ENCODE assay signal across 33 cellular contexts in the genomic region with DNA sequence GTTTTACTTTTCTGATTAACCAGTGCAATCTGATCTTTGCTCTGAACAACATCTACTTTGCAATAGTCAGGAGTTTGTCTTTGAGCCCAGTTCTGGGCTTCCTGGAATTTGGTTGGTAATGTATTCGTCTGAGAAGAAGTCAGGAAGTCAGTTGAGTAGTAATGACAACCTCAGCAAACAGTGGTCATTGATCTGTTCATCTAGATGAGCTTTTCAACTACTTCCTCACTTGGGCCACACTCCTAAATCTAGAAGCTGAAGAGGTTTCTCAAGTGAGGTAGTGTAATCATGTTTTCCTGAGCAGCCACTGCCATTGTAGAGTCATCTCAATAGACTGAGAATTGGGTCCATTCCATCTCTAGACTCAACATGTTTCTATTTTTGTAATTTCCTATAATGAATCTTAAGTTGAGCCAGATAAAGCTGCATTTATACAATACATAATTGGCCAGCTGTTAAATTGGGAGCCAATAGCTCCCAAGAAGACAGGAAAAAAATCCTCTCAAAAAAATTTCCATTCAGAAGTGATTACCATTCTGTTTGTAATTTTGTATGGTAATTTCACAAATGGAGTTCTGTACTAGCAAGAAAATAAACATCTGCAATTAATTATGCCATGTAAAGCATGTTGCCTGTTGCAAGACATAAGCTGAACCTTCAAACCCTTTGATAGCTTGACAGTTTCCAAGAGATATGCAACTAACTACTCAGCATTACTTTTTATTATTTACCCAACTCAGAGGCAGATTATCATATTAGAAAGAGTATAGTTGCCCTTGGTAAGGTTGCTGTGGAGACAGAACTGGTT. TPM values are rescaled to one million over a fixed set of nuclear protein-coding genes. Genes with fewer than 3 reads are reported as not detected.
DNase-seq lines count a peak whose midpoint lies in the region; ATAC-seq and TF ChIP-seq lines count a peak whose summit lies in the region.
"Had no signal": no experiment of that assay in that cellular context is flagged by ENCODE, and none has a peak within 500 bp of the region (broad histone marks: within the 10 kb centered on the region; RNA-seq: fewer than 3 reads in every experiment).

No MANE protein-coding gene starts in this region.

- H3K27me3 ChIP-seq in GM23338 (ENCODE audit: insufficient read depth) (no peaks in the 10 kb centered on the region), mammary epithelial cell (ENCODE audit: insufficient read depth, low read length) (no peaks in the 10 kb centered on the region), MG63 (no peaks in the 10 kb centered on the region)
- H3K27me3 ChIP-seq: heart left ventricle, spleen had no signal

- no peak overlapping the region for H3K4me3 Mint-ChIP-seq in GM23338
- H3K4me3 Mint-ChIP-seq: activated CD4-positive, alpha-beta T cell treated with anti-CD3 and anti-CD28 coated beads, Interleukin-2, amount 10 ng/mL, durations not matched to agents 7 days and 5 days; natural killer cell treated with Interleukin-12 subunit alpha and Interleukin-12 subunit beta and Interleukin-15 and Interleukin-18, amount 100 ng/mL, for 72 hours; stimulated activated effector memory CD8-positive, alpha-beta T cell treated with anti-CD3 and anti-CD28 coated beads, Interleukin-12 subunit alpha, Interleukin-12 subunit beta, amount 100 ng/mL, for 72 hours had no signal

- H3K4me1 Mint-ChIP-seq in GM23338, result no peaks in the 10 kb centered on the region

- dilution Hi-C loops in mammary epithelial cell (cut with HindIII; ENCODE audit: low sequenced_read_pairs), result no loop called here

- peak; percentile 5 for DNase-seq in NCI-H1105 treated with DMSO at 0.1 percent for 48 hours (lab: John Stamatoyannopoulos, UW)
- DNase-seq in NCI-H1105 (lab: John Stamatoyannopoulos, UW), result no peak
- DNase-seq in GM23338 (ENCODE audit: low spot score), result no peak
- no peak for DNase-seq in mammary epithelial cell
- no peak for DNase-seq in left lobe of liver (ENCODE audit: low spot score)
- no peak for DNase-seq in MG63
- DNase-seq: activated CD4-positive, alpha-beta T cell treated with anti-CD3 and anti-CD28 coated beads, Interleukin-2, amount 10 ng/mL, durations not matched to agents 7 days and 5 days; central memory CD4-positive, alpha-beta T cell; COR-L47; dermis blood vessel endothelial cell; DND-41; heart left ventricle; left ventricle myocardium inferior; NCI-H1436; NCI-H510A treated with DMSO at 0.1 percent for 48 hours; retina; spleen; stimulated activated CD4-positive, alpha-beta T cell treated with anti-CD3 and anti-CD28 coated beads, Interleukin-2, amount 100 ng/mL, for 48 hours; substantia nigra had no signal

- no peaks in the 10 kb centered on the region for H3K9me3 Mint-ChIP-seq in GM23338
- H3K9me3 Mint-ChIP-seq: activated naive CD4-positive, alpha-beta T cell treated with anti-CD3 and anti-CD28 coated beads, Interleukin-2, amount 50 U/mL, for 72 hours; natural killer cell treated with Interleukin-12 subunit alpha and Interleukin-12 subunit beta and Interleukin-15 and Interleukin-18, amount 100 ng/mL, for 72 hours; stimulated activated effector memory CD8-positive, alpha-beta T cell treated with anti-CD3 and anti-CD28 coated beads, Interleukin-12 subunit alpha, Interleukin-12 subunit beta, amount 100 ng/mL, for 72 hours had no signal

- no peaks in the 10 kb centered on the region for H4K20me1 ChIP-seq in GM23338 (replicated peaks; ENCODE audit: insufficient read depth)
- no peaks in the 10 kb centered on the region for H4K20me1 ChIP-seq in mammary epithelial cell (ENCODE audit: insufficient read depth, low read length)

- intact Hi-C loops in mammary epithelial cell (cut with micrococcal nuclease), result no loop called here

- H2AFZ ChIP-seq in GM23338, result peak overlapping the region; percentile 5; the same call in 1 of the 2 replicates
- peak overlapping the region; percentile 34 for H2AFZ ChIP-seq in mammary epithelial cell (ENCODE audit: low read depth, low read length)

- CTCF ChIA-PET in mammary epithelial cell (lab: Charles Lee; ENCODE audit: low non-redundant PET), result no interaction called here

- H3K36me3 Mint-ChIP-seq in GM23338 (ENCODE audit: low read depth), result no peaks in the 10 kb centered on the region
- H3K36me3 Mint-ChIP-seq: natural killer cell treated with Interleukin-12 subunit alpha and Interleukin-12 subunit beta and Interleukin-15 and Interleukin-18, amount 100 ng/mL, for 72 hours; stimulated activated effector memory CD8-positive, alpha-beta T cell treated with anti-CD3 and anti-CD28 coated beads, Interleukin-12 subunit alpha, Interleukin-12 subunit beta, amount 100 ng/mL, for 72 hours had no signal

- TF ChIP-seq CTCF in GM23338 (conservative IDR thresholded peaks at IDR 0.05; ENCODE audit: low read depth in 2 of 2) (no peak), mammary epithelial cell (conservative IDR thresholded peaks at IDR 0.05 in 1 of 2, IDR thresholded peaks at IDR 0.05 in 1 of 2; ENCODE audit: extremely low read depth in 1 of 2, insufficient read depth in 1 of 2, low read depth in 1 of 2, low read length in 2 of 2) (no peak)

- H3K79me2 ChIP-seq in GM23338 (replicated peaks; ENCODE audit: insufficient read depth) (no peaks in the 10 kb centered on the region), mammary epithelial cell (ENCODE audit: insufficient read depth, low read length) (no peaks in the 10 kb centered on the region)

- in situ Hi-C loops in mammary epithelial cell (cut with MboI; ENCODE audit: low sequenced_read_pairs in 2 of 2), result no loop called here

- H3K9me2 ChIP-seq in GM23338 (ENCODE audit: insufficient read depth), result peaks cover 10% of the 10 kb centered on the region; the same call in 1 of the 2 replicates

- H3K9me3 ChIP-seq in mammary epithelial cell (replicated peaks; ENCODE audit: insufficient read depth, low read length) (no peaks in the 10 kb centered on the region), MG63 (no peaks in the 10 kb centered on the region; the same call in 1 of the 2 replicates)
- H3K9me3 ChIP-seq: HAP-1, heart left ventricle, left ventricle myocardium inferior, spleen had no signal

- no TSS peak for BruUV-seq in mammary epithelial cell (replicated peaks; lab: Mats Ljungman, UMichigan)

- ATAC-seq in GM23338, result no peak
- ATAC-seq in left lobe of liver, result peak; percentile 51
- no peak for ATAC-seq in HG02852 (IDR thresholded peaks at IDR 0.05; ENCODE audit: unreplicated experiment)
- ATAC-seq in GM21367 (IDR thresholded peaks at IDR 0.05; ENCODE audit: unreplicated experiment), result no peak
- ATAC-seq: activated naive CD4-positive, alpha-beta T cell treated with anti-CD3 and anti-CD28 coated beads, Interleukin-2, amount 50 U/mL, for 72 hours; heart left ventricle; natural killer cell treated with Interleukin-12 subunit alpha and Interleukin-12 subunit beta and Interleukin-15 and Interleukin-18, amount 100 ng/mL, for 72 hours; SK-N-SH treated with all-trans-retinoic acid at 6 μM for 48 hours; stimulated activated effector memory CD8-positive, alpha-beta T cell treated with anti-CD3 and anti-CD28 coated beads, Interleukin-12 subunit alpha, Interleukin-12 subunit beta, amount 100 ng/mL, for 72 hours had no signal

- WGBS in mammary epithelial cell (ENCODE audit: low coverage, missing lambda C conversion rate), result 100% methylated on average over 1 of the region's 1 CpG

- H3K27ac Mint-ChIP-seq in GM23338, result no peak overlapping the region
- H3K27ac Mint-ChIP-seq: activated CD4-positive, alpha-beta T cell treated with anti-CD3 and anti-CD28 coated beads, Interleukin-2, amount 10 ng/mL, durations not matched to agents 7 days and 5 days; activated naive CD4-positive, alpha-beta T cell treated with anti-CD3 and anti-CD28 coated beads, Interleukin-2, amount 50 U/mL, for 72 hours; natural killer cell treated with Interleukin-12 subunit alpha and Interleukin-12 subunit beta and Interleukin-15 and Interleukin-18, amount 100 ng/mL, for 72 hours; stimulated activated effector memory CD8-positive, alpha-beta T cell treated with anti-CD3 and anti-CD28 coated beads, Interleukin-12 subunit alpha, Interleukin-12 subunit beta, amount 100 ng/mL, for 72 hours had no signal

- no peak overlapping the region for H3K4me2 ChIP-seq in GM23338
- H3K4me2 ChIP-seq in mammary epithelial cell (ENCODE audit: insufficient read depth, low read depth, low read length), result peak overlapping the region; percentile 65

- no peak overlapping the region for H3K4me3 ChIP-seq in GM23338
- no peak overlapping the region for H3K4me3 ChIP-seq in mammary epithelial cell (replicated peaks in 1 of 3; ENCODE audit: insufficient read depth in 1 of 3, low read depth in 2 of 3, low read length in 3 of 3)
- H3K4me3 ChIP-seq in MG63, result no peak overlapping the region
- H3K4me3 ChIP-seq: HAP-1, heart left ventricle, left ventricle myocardium inferior, spleen had no signal

- no peak overlapping the region for H3K27ac ChIP-seq in GM23338 (ENCODE audit: low read depth)
- H3K27ac ChIP-seq in mammary epithelial cell (ENCODE audit: insufficient read depth, low read depth, low read length), result no peak overlapping the region
- H3K27ac ChIP-seq: 22Rv1, heart left ventricle, left ventricle myocardium inferior, spleen, VCaP had no signal

- H3K36me3 ChIP-seq in GM23338 (ENCODE audit: insufficient read depth) (no peaks in the 10 kb centered on the region), mammary epithelial cell (ENCODE audit: insufficient read depth, low read length) (no peaks in the 10 kb centered on the region), MG63 (no peaks in the 10 kb centered on the region)
- H3K36me3 ChIP-seq: HAP-1, heart left ventricle, left ventricle myocardium inferior, spleen had no signal

- H3K27me3 Mint-ChIP-seq in GM23338 (ENCODE audit: insufficient read depth, low read depth, poor library complexity), result no peaks in the 10 kb centered on the region

- H3K9ac ChIP-seq in mammary epithelial cell (ENCODE audit: insufficient read depth, low read length), result no peak overlapping the region

- H3K4me1 ChIP-seq in GM23338 (ENCODE audit: insufficient read depth), result no peaks in the 10 kb centered on the region
- peaks cover 39% of the 10 kb centered on the region for H3K4me1 ChIP-seq in mammary epithelial cell (ENCODE audit: insufficient read depth, low read length)
- H3K4me1 ChIP-seq: HAP-1, heart left ventricle, left ventricle myocardium inferior, spleen had no signal

- H3F3A ChIP-seq in GM23338 (replicated peaks; ENCODE audit: low read depth), result no peaks in the 10 kb centered on the region

RNA-seq across cellular contexts. Expression of gene WDR64, which starts 49.6 kb away (rescaled TPM):
- not detected in 2 replicates for total RNA-seq in GM23338 (2014; rRNA removed; shearing (Covaris generic))
- polyA plus RNA-seq in GM23338 (2016; fragmentation: Nextera tagmentation; extraction: Ambion mirVana) (not detected in 2 replicates), mammary epithelial cell (not detected)
- total RNA-seq in mammary epithelial cell (not detected), left lobe of liver (0.40 TPM)
- not detected for polyA minus RNA-seq in mammary epithelial cell
- total RNA-seq in MG63 (2014; rRNA removed; shearing (Covaris generic); ENCODE audit: low replicate concordance), result not detected in 2 replicates
- total RNA-seq: activated naive CD4-positive, alpha-beta T cell treated with anti-CD3 and anti-CD28 coated beads, Interleukin-2, amount 50 U/mL, for 72 hours; astrocyte; heart left ventricle; left ventricle myocardium inferior; natural killer cell treated with Interleukin-12 subunit alpha and Interleukin-12 subunit beta and Interleukin-15 and Interleukin-18, amount 100 ng/mL, for 72 hours; osteocyte; T-helper 2 cell treated with Interferon-gamma antibody and Interleukin-4, amounts not matched to agents 100 ng/mL and 5 ng/mL, for 36 hours; ureter had no signal
- polyA plus RNA-seq: BJ, heart left ventricle had no signal
